ENCODE assay signal across 14 cellular contexts in the genomic region with DNA sequence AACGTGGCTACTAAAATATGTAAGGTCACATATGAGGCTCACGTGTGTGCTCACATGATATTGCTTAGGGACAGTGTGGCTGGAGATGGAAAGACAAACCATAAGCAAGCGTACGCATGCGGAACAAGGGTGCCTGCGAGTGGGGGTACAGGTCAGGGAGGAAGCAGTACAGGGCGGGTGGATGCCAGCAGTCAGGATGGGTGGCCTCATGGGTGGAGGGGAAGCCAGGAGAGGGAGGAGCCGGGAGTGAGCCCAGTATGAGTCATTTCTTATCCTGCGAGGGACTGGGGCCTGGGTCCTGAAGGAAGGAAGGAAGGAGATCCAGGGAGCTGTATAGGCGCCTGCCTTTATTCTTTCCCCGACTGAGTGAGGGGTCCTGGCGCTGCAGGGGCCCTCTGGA. TPM values are rescaled to one million over a fixed set of nuclear protein-coding genes. Genes with fewer than 3 reads are reported as not detected.
DNase-seq lines count a peak whose midpoint lies in the region; ATAC-seq and TF ChIP-seq lines count a peak whose summit lies in the region.
"Had no signal": no experiment of that assay in that cellular context is flagged by ENCODE, and none has a peak within 500 bp of the region (broad histone marks: within the 10 kb centered on the region; RNA-seq: fewer than 3 reads in every experiment).

No MANE protein-coding gene starts in this region.

- H2AK5ac ChIP-seq in trophoblast cell (ENCODE audit: low read length) = no peak overlapping the region

- H3K36me3 ChIP-seq in HEK293 (ENCODE audit: control insufficient read depth in 2 of 2, insufficient read depth in 1 of 2, low read length in 2 of 2) = no peaks in the 10 kb centered on the region
- no peaks in the 10 kb centered on the region for H3K36me3 ChIP-seq in SK-N-SH (replicated peaks in 1 of 2; ENCODE audit: control insufficient read depth in 1 of 2, insufficient read depth in 2 of 2, low read length in 1 of 2)
- H3K36me3 ChIP-seq in trophoblast cell (ENCODE audit: control insufficient read depth in 1 of 2, insufficient read depth in 2 of 2, low read length in 2 of 2) = no peaks in the 10 kb centered on the region
- H3K36me3 ChIP-seq: thoracic aorta had no signal

- no peak for TF ChIP-seq EP300 in SK-N-SH (IDR thresholded peaks at IDR 0.05; ENCODE audit: borderline replicate concordance in 1 of 2, low read depth in 1 of 2, low read length in 1 of 2)

- H3K27ac ChIP-seq in HEK293 (ENCODE audit: extremely low read depth, low read depth, low read length) = no peak overlapping the region
- H3K27ac ChIP-seq in SK-N-SH (ENCODE audit: low read depth in 2 of 2, low read length in 1 of 2) = peak overlapping the region in 1 of 2 experiments; percentile 43; a peak in 1 of 4 replicates
- H3K27ac ChIP-seq in trophoblast cell (ENCODE audit: low read depth, low read length) = no peak overlapping the region
- H3K27ac ChIP-seq: thoracic aorta had no signal

- H2AFZ ChIP-seq in SK-N-SH (ENCODE audit: low read depth) (no peak overlapping the region), trophoblast cell (ENCODE audit: insufficient read depth, low read length, poor library complexity) (no peak overlapping the region)

- H3K23ac ChIP-seq in trophoblast cell (ENCODE audit: low read length) = no peak overlapping the region

- H4K12ac ChIP-seq in trophoblast cell (ENCODE audit: low read depth, low read length) = no peak overlapping the region

- POLR2A ChIA-PET in HEK293 (lab: Yijun Ruan, JAX) = no interaction called here
- POLR2A ChIA-PET in SK-N-SH (lab: Yijun Ruan, JAX) = no interaction called here

- H3K4ac ChIP-seq in trophoblast cell (ENCODE audit: low read depth, low read length) = no peak overlapping the region

- H2BK12ac ChIP-seq in trophoblast cell (ENCODE audit: low read length) = peak overlapping the region; percentile 75

- WGBS in SK-N-SH (ENCODE audit: low lambda C conversion rate) = 73% methylated on average over 12 of the region's 12 CpGs
- no CpG with 5 or more reads among the region's 12 CpGs for WGBS in trophoblast cell (ENCODE audit: extremely low coverage, insufficient coverage, insufficient read length)

- peaks cover 6% of the 10 kb centered on the region for H3F3A ChIP-seq in SK-N-SH (replicated peaks; ENCODE audit: insufficient read depth)

- H3K79me1 ChIP-seq in trophoblast cell (ENCODE audit: low read length) = peaks cover 2% of the 10 kb centered on the region

- DNase-seq in SK-N-SH (no peak), fibroblast of the aortic adventitia (ENCODE audit: low read depth) (peak; percentile 28), trophoblast cell (no peak), inferior parietal cortex (ENCODE audit: extremely low spot score) (no peak)
- DNase-seq: activated gamma-delta T cell; caudate nucleus; naive thymus-derived CD8-positive, alpha-beta T cell; NCI-H2107 had no signal

- no peak overlapping the region for H3K9ac ChIP-seq in SK-N-SH
- H3K9ac ChIP-seq in trophoblast cell (ENCODE audit: low read length) = no peak overlapping the region

- TF ChIP-seq CTCF in HEK293 (tag by site-specific recombination; IDR thresholded peaks at IDR 0.05) = no peak
- TF ChIP-seq CTCF in SK-N-SH (IDR thresholded peaks at IDR 0.05) = no peak
- TF ChIP-seq CTCF in fibroblast of the aortic adventitia (IDR thresholded peaks at IDR 0.05; ENCODE audit: insufficient read depth, low read length) = no peak

- H4K91ac ChIP-seq in trophoblast cell (ENCODE audit: low read depth, low read length) = no peak overlapping the region

- TF ChIP-seq RAD21 in SK-N-SH (IDR thresholded peaks at IDR 0.05; ENCODE audit: low read length) = no peak

- H4K20me1 ChIP-seq in SK-N-SH (ENCODE audit: insufficient read depth) = no peaks in the 10 kb centered on the region

- H3K79me2 ChIP-seq in SK-N-SH (ENCODE audit: insufficient read depth) = no peaks in the 10 kb centered on the region
- no peaks in the 10 kb centered on the region for H3K79me2 ChIP-seq in trophoblast cell (ENCODE audit: control insufficient read depth, insufficient read depth, low read length, poor library complexity)

- H3K4me3 ChIP-seq in HEK293 (ENCODE audit: low read depth, low read length) (no peak overlapping the region), SK-N-SH (ENCODE audit: low read depth in 2 of 2, low read length in 1 of 2) (no peak overlapping the region), fibroblast of the aortic adventitia (ENCODE audit: low read depth, low read length) (no peak overlapping the region), trophoblast cell (ENCODE audit: low read depth, low read length) (no peak overlapping the region)
- H3K4me3 ChIP-seq: thoracic aorta had no signal

- H3K4me2 ChIP-seq in SK-N-SH (no peak overlapping the region), trophoblast cell (ENCODE audit: low read length) (no peak overlapping the region)

- H3K27me3 ChIP-seq in SK-N-SH (ENCODE audit: insufficient read depth) (no peaks in the 10 kb centered on the region), trophoblast cell (ENCODE audit: insufficient read depth, low read length) (no peaks in the 10 kb centered on the region)

- no peak overlapping the region for H4K8ac ChIP-seq in trophoblast cell (ENCODE audit: low read depth, low read length)

- CTCF ChIA-PET in HEK293 (lab: Yijun Ruan, JAX) (interaction anchor here (0.6 to 1.3 kb wide), 2 partner anchors 193 to 222 kb away, joined by 3 to 4 read pairs; no protein-coding TSS in a partner anchor), SK-N-SH (lab: Yijun Ruan, JAX) (interaction anchor here (1.1 to 16.0 kb wide), 3 partner anchors 11 to 191 kb away, joined by 4 to 447 read pairs (median 10); no protein-coding TSS in a partner anchor)

- peak overlapping the region; percentile 56 for H3K18ac ChIP-seq in trophoblast cell (ENCODE audit: low read length)

- no peak overlapping the region for H3K14ac ChIP-seq in trophoblast cell (ENCODE audit: low read length)

- H2BK120ac ChIP-seq in trophoblast cell (ENCODE audit: insufficient read depth, low read length, poor library complexity) = no peak overlapping the region

- H3K9me2 ChIP-seq in SK-N-SH = no peaks in the 10 kb centered on the region

- ATAC-seq in GM21447 (IDR thresholded peaks at IDR 0.05; ENCODE audit: unreplicated experiment) = no peak
- no peak for ATAC-seq in GM19328 (IDR thresholded peaks at IDR 0.05; ENCODE audit: unreplicated experiment)
- no peak for ATAC-seq in GM18520 (IDR thresholded peaks at IDR 0.05; ENCODE audit: unreplicated experiment)
- ATAC-seq: naive thymus-derived CD8-positive, alpha-beta T cell had no signal

- H3K4me1 ChIP-seq in HEK293 (ENCODE audit: control insufficient read depth, insufficient read depth, low read length) (no peaks in the 10 kb centered on the region), SK-N-SH (ENCODE audit: control insufficient read depth in 1 of 2, insufficient read depth in 2 of 2, low read depth in 1 of 2, low read length in 1 of 2) (peaks cover 11 to 16% of the 10 kb centered on the region in 2 experiments; a peak in 3 of 4 replicates), trophoblast cell (ENCODE audit: control insufficient read depth in 1 of 2, insufficient read depth in 2 of 2, low read length in 2 of 2) (peaks cover 15 to 22% of the 10 kb centered on the region in 2 experiments)

- H2BK5ac ChIP-seq in trophoblast cell (ENCODE audit: low read depth, low read length, poor library complexity) = no peak overlapping the region

- H3K9me3 ChIP-seq in HEK293 (ENCODE audit: control insufficient read depth, insufficient read depth, low read depth, low read length) (no peaks in the 10 kb centered on the region), SK-N-SH (no peaks in the 10 kb centered on the region), trophoblast cell (ENCODE audit: insufficient read depth, low read depth, low read length) (peaks cover 2% of the 10 kb centered on the region)
- H3K9me3 ChIP-seq: thoracic aorta had no signal

TF ChIP-seq in HEK293, 187 proteins besides CTCF, POLR2A, EP300 and RAD21:
- TF ChIP-seq, protein P1, sequence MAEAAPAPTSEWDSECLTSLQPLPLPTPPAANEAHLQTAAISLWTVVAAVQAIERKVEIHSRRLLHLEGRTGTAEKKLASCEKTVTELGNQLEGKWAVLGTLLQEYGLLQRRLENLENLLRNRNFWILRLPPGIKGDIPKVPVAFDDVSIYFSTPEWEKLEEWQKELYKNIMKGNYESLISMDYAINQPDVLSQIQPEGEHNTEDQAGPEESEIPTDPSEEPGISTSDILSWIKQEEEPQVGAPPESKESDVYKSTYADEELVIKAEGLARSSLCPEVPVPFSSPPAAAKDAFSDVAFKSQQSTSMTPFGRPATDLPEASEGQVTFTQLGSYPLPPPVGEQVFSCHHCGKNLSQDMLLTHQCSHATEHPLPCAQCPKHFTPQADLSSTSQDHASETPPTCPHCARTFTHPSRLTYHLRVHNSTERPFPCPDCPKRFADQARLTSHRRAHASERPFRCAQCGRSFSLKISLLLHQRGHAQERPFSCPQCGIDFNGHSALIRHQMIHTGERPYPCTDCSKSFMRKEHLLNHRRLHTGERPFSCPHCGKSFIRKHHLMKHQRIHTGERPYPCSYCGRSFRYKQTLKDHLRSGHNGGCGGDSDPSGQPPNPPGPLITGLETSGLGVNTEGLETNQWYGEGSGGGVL (tag by site-specific recombination; IDR thresholded peaks at IDR 0.05) = peak; percentile 32; the same call in 1 of the 2 replicates
- TF ChIP-seq ZNF350 (tag by site-specific recombination; IDR thresholded peaks at IDR 0.05) = no peak

TF ChIP-seq in SK-N-SH, 30 proteins besides CTCF, POLR2A, EP300 and RAD21 (continues in another document):
- TF ChIP-seq TCF12 (IDR thresholded peaks at IDR 0.05) (no peak), JUND (IDR thresholded peaks at IDR 0.05) (0 out of 2 replicates have a peak, but pooled peaks have one; percentile 19), FOSL2 (IDR thresholded peaks at IDR 0.05; ENCODE audit: borderline replicate concordance, low read depth) (peak; percentile 62; the same call in 1 of the 2 replicates), RXRA (IDR thresholded peaks at IDR 0.05; ENCODE audit: borderline replicate concordance, low read depth) (no peak), POLR2AphosphoS5 (IDR thresholded peaks at IDR 0.05; ENCODE audit: low read depth, low read length) (no peak), ELF1 (IDR thresholded peaks at IDR 0.05) (no peak)
- TF ChIP-seq, protein P2, sequence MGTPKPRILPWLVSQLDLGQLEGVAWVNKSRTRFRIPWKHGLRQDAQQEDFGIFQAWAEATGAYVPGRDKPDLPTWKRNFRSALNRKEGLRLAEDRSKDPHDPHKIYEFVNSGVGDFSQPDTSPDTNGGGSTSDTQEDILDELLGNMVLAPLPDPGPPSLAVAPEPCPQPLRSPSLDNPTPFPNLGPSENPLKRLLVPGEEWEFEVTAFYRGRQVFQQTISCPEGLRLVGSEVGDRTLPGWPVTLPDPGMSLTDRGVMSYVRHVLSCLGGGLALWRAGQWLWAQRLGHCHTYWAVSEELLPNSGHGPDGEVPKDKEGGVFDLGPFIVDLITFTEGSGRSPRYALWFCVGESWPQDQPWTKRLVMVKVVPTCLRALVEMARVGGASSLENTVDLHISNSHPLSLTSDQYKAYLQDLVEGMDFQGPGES (IDR thresholded peaks at IDR 0.05; ENCODE audit: low read depth, low read length) = no peak

RNA-seq across cellular contexts. Expression of a gene that starts 42.0 kb away (rescaled TPM):
- polyA plus RNA-seq in SK-N-SH (2012; rRNA removed) = 0.23 and 0.24 TPM in 2 replicates
- polyA plus RNA-seq in SK-N-SH (2012; cell fraction: cytosol; rRNA removed) = 0.26 and 0.29 TPM in 2 replicates
- polyA plus RNA-seq in SK-N-SH (2012; cell fraction: nucleus; rRNA removed) = 0.18 and 0.36 TPM in 2 replicates
- 0.90 and 11.0 TPM in 2 replicates for total RNA-seq in fibroblast of the aortic adventitia (ENCODE audit: low replicate concordance)
- 9.6 and 10.1 TPM in 2 replicates for polyA plus RNA-seq in trophoblast cell (2013)
- total RNA-seq: naive thymus-derived CD8-positive, alpha-beta T cell; T-helper 1 cell treated with Interleukin-12 subunit alpha and Interleukin-12 subunit beta and Interleukin-4 antibody, amounts not matched to agents 30 ng/mL and 1 ng/mL, for 36 hours had no signal
- polyA plus RNA-seq: naive thymus-derived CD8-positive, alpha-beta T cell had no signal
